Comparison of ENCODE assay signal across 30 cellular contexts in the genomic region with DNA sequence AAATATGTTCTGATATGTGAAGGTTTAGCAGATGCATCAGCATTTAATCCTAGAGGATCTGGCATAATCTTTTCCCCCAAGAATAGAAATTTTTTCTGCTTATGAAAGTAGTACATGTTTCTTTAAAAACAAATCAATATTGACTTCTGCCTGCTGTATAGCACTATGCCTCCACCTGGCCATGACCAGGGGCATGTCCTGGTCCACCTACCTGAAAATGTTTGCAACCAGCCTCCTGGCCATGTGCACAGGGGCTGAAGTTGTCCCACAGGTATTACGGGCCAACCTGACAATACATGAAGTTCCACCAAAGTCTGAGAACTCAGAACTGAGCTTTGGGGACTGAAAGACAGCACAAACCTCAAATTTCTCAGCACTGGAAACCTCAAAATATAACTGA.
"Had no signal": no experiment of that assay in that cellular context is flagged by ENCODE, and none has a peak within 500 bp of the region (broad histone marks: within the 10 kb centered on the region; RNA-seq: fewer than 3 reads in every experiment).

No MANE protein-coding gene starts in this region.

- H3K79me2 ChIP-seq: parathyroid adenoma had no signal

- H3K9me3 ChIP-seq: colonic mucosa, esophagus squamous epithelium, heart right ventricle, right lobe of liver, thoracic aorta, tibial nerve, upper lobe of right lung, vagina had no signal

- FAIRE-seq: small intestine had no signal

- H3K9ac ChIP-seq: parathyroid adenoma had no signal

- H3K27me3 Mint-ChIP-seq: dendritic cell treated with granulocyte-macrophage colony-stimulating factor and Interleukin-4, amounts not matched to agents 40 ng/mL and 50 ng/mL, for 4 days; memory B cell; progenitor cell of endocrine pancreas; stimulated activated naive B cell treated with anti-CD40 and anti-IgM and Interleukin-4, amounts not matched to agents 10 μg/mL and 1 μg/mL and 100 μg/mL, for 72 hours; stimulated activated naive CD8-positive, alpha-beta T cell treated with anti-CD3 and anti-CD28 coated beads, Interleukin-15, Interleukin-2, amounts not matched to agents 100 ng/mL and 50 ng/mL, for 24 hours had no signal

- H3K27ac Mint-ChIP-seq: dendritic cell treated with granulocyte-macrophage colony-stimulating factor and Interleukin-4, amounts not matched to agents 40 ng/mL and 50 ng/mL, for 4 days; endodermal cell; immature natural killer cell; memory B cell; natural killer cell; progenitor cell of endocrine pancreas; stimulated activated naive B cell treated with anti-CD40 and anti-IgM and Interleukin-4, amounts not matched to agents 10 μg/mL and 1 μg/mL and 100 μg/mL, for 72 hours; stimulated activated naive CD8-positive, alpha-beta T cell treated with anti-CD3 and anti-CD28 coated beads, Interleukin-15, Interleukin-2, amounts not matched to agents 100 ng/mL and 50 ng/mL, for 24 hours had no signal

- H2AFZ ChIP-seq: parathyroid adenoma had no signal

- H3K4me1 Mint-ChIP-seq: endodermal cell, immature natural killer cell, memory B cell, natural killer cell had no signal

- H3K36me3 Mint-ChIP-seq: immature natural killer cell, natural killer cell had no signal

- H3K36me3 ChIP-seq: colonic mucosa, esophagus squamous epithelium, right lobe of liver, thoracic aorta, tibial nerve, upper lobe of right lung, vagina had no signal

- H3K9me3 Mint-ChIP-seq: dendritic cell treated with granulocyte-macrophage colony-stimulating factor and Interleukin-4, amounts not matched to agents 40 ng/mL and 50 ng/mL, for 4 days; immature natural killer cell; memory B cell; natural killer cell; stimulated activated naive B cell treated with anti-CD40 and anti-IgM and Interleukin-4, amounts not matched to agents 10 μg/mL and 1 μg/mL and 100 μg/mL, for 72 hours; stimulated activated naive CD8-positive, alpha-beta T cell treated with anti-CD3 and anti-CD28 coated beads, Interleukin-15, Interleukin-2, amounts not matched to agents 100 ng/mL and 50 ng/mL, for 24 hours had no signal

- H3K4me3 Mint-ChIP-seq: dendritic cell treated with granulocyte-macrophage colony-stimulating factor and Interleukin-4, amounts not matched to agents 40 ng/mL and 50 ng/mL, for 4 days; endodermal cell; immature natural killer cell; memory B cell; natural killer cell; stimulated activated naive B cell treated with anti-CD40 and anti-IgM and Interleukin-4, amounts not matched to agents 10 μg/mL and 1 μg/mL and 100 μg/mL, for 72 hours; stimulated activated naive CD8-positive, alpha-beta T cell treated with anti-CD3 and anti-CD28 coated beads, Interleukin-15, Interleukin-2, amounts not matched to agents 100 ng/mL and 50 ng/mL, for 24 hours had no signal

- H3K4me1 ChIP-seq: colonic mucosa, esophagus squamous epithelium, parathyroid adenoma, right lobe of liver, tibial nerve, upper lobe of right lung, vagina had no signal

- DNase-seq: colonic mucosa; effector CD8-positive, alpha-beta T cell; endodermal cell; erythroblast; esophagus squamous epithelium; foreskin melanocyte; glutamatergic neuron; heart right ventricle; hippocampal formation; immature natural killer cell; islet precursor cell; kidney glomerular epithelial cell; left colon; left ventricle myocardium superior; natural killer cell; right lobe of liver; small intestine; stimulated activated CD4-positive, alpha-beta T cell treated with anti-CD3 and anti-CD28 coated beads, Interleukin-15, amount 100 ng/mL, for 24 hours; stimulated activated CD4-positive, alpha-beta T cell treated with anti-CD3 and anti-CD28 coated beads, Interleukin-2, amount 100 ng/mL, for 48 hours; stimulated activated naive B cell treated with anti-CD40 and anti-IgM and Interleukin-4, amounts not matched to agents 10 μg/mL and 1 μg/mL and 100 μg/mL, for 72 hours; upper lobe of right lung had no signal

- H3K4me3 ChIP-seq: colonic mucosa, esophagus squamous epithelium, heart right ventricle, lung, right lobe of liver, thoracic aorta, tibial nerve, upper lobe of right lung, vagina had no signal

- ATAC-seq: heart right ventricle; left colon; left ventricle myocardium superior; natural killer cell; stimulated activated naive B cell treated with anti-CD40 and anti-IgM and Interleukin-4, amounts not matched to agents 10 μg/mL and 1 μg/mL and 100 μg/mL, for 72 hours; upper lobe of right lung had no signal

- H3K27ac ChIP-seq: colonic mucosa, esophagus squamous epithelium, parathyroid adenoma, right lobe of liver, thoracic aorta, tibial nerve, upper lobe of right lung, vagina had no signal

- H3K27me3 ChIP-seq: colonic mucosa, esophagus squamous epithelium, heart right ventricle, right lobe of liver, tibial nerve, upper lobe of right lung, vagina had no signal
